ENCODE assay signal across 12 cellular contexts in genomic region chr2:204046145-204046544, GRCh38.
A peak's percentile ranks its signal among the peaks of the same experiment; 100 is the strongest.
DNase-seq lines count a peak whose midpoint lies in the region; ATAC-seq lines count a peak whose summit lies in the region.
"Had no signal": no experiment of that assay in that cellular context is flagged by ENCODE, and none has a peak within 500 bp of the region (broad histone marks: within the 10 kb centered on the region; RNA-seq: fewer than 3 reads in every experiment).

No MANE protein-coding gene starts in this region.

- DNase-seq in NOMO-1 treated with dmso at 0.1 percent for 144 hours (lab: John Stamatoyannopoulos, UW; ENCODE audit: unreplicated experiment) (no peak), midbrain (lab: John Stamatoyannopoulos, UW) (no peak), H4 (ENCODE audit: low spot score) (no peak), T1000 (lab: John Stamatoyannopoulos, UW) (no peak)
- DNase-seq: activated CD4-positive, alpha-beta memory T cell treated with anti-CD3 and anti-CD28 coated beads, Interleukin-2, amount 10 ng/mL, durations not matched to agents 7 days and 5 days; DMS53; hippocampal formation; Kasumi-1 had no signal

- ATAC-seq in GM18499 (IDR thresholded peaks at IDR 0.05; ENCODE audit: insufficient read depth, unreplicated experiment) (peak; percentile 71), GM19455 (IDR thresholded peaks at IDR 0.05; ENCODE audit: unreplicated experiment) (peak; percentile 75), HG02759 (IDR thresholded peaks at IDR 0.05; ENCODE audit: unreplicated experiment) (peak; percentile 77), HG03439 (IDR thresholded peaks at IDR 0.05; ENCODE audit: unreplicated experiment) (peak; percentile 79)
